8 cellular contexts compared by ENCODE assay signal in the genomic region with DNA sequence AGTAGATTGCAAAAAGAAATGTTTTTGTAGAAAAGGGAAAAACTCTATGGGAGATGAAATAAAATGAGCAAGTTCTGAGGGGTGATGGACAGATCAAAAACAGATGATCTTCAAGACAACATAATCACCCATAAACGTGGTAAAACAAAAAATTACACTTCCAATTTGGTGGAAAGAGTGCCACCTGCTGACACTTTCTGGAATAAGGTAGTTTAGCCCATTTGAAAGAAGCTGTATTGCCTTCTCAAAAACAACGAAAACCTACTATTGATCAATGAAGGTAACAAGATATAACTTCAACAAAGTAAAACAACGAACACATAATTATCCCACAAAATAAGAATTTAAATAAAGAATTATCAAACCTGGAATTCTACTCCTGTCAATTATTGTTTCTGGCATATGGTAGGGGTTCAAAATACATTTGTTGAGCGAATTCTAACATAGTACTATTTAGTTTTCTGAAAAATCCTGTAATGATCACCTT. TPM values are rescaled to one million over a fixed set of nuclear protein-coding genes. Genes with fewer than 3 reads are reported as not detected.
DNase-seq lines count a peak whose midpoint lies in the region; ATAC-seq and TF ChIP-seq lines count a peak whose summit lies in the region.

No MANE protein-coding gene starts in this region.

- no peak overlapping the region for H2AFZ ChIP-seq in fibroblast of lung (ENCODE audit: low read length)

- H3K4me2 ChIP-seq in fibroblast of lung (ENCODE audit: extremely low read depth, insufficient read depth, low read length), result no peak overlapping the region

- peak; percentile 38 for DNase-seq in NCI-H748 treated with DMSO at 0.1 percent for 48 hours (lab: John Stamatoyannopoulos, UW)
- DNase-seq in activated CD8-positive, alpha-beta memory T cell treated with anti-CD3 and anti-CD28 coated beads, Interleukin-2, amount 50 U/mL, for 1 hour (ENCODE audit: extremely low read depth), result peak; percentile 27
- DNase-seq in fibroblast of lung (ENCODE audit: low read depth in 2 of 2), result peak; percentile 39 to 78
- peak; percentile 37 for DNase-seq in putamen (ENCODE audit: low spot score)
- no peak for DNase-seq in islet precursor cell

- no peaks in the 10 kb centered on the region for H3K36me3 ChIP-seq in fibroblast of lung (ENCODE audit: control insufficient read depth, insufficient read depth, low read length)

- TF ChIP-seq CTCF in C4-2B (conservative IDR thresholded peaks at IDR 0.05) (peak; percentile 83), fibroblast of lung (conservative IDR thresholded peaks at IDR 0.05 in 1 of 2, IDR thresholded peaks at IDR 0.05 in 1 of 2; ENCODE audit: low read depth in 1 of 2, low read length in 2 of 2) (peak; percentile 56 to 75)

- ATAC-seq in GM18909 (IDR thresholded peaks at IDR 0.05; ENCODE audit: poor library complexity, unreplicated experiment) (peak; percentile 26), HG02610 (IDR thresholded peaks at IDR 0.05; ENCODE audit: unreplicated experiment) (no peak)

- H3K9me3 ChIP-seq in fibroblast of lung (ENCODE audit: control insufficient read depth, insufficient read depth, low read depth, low read length), result no peaks in the 10 kb centered on the region

- H3K27ac ChIP-seq in C4-2B (no peak overlapping the region), fibroblast of lung (ENCODE audit: insufficient read depth, low read length) (no peak overlapping the region)

- H4K20me1 ChIP-seq in fibroblast of lung (ENCODE audit: control insufficient read depth, extremely low read depth, insufficient read depth, low read length), result no peaks in the 10 kb centered on the region

- H3K79me2 ChIP-seq in fibroblast of lung (ENCODE audit: control insufficient read depth, insufficient read depth, low read length), result peaks cover 7% of the 10 kb centered on the region

- peaks cover 3% of the 10 kb centered on the region for H3K4me1 ChIP-seq in fibroblast of lung (ENCODE audit: control insufficient read depth, extremely low read depth, insufficient read depth, low read length)

- H3K27me3 ChIP-seq in fibroblast of lung (ENCODE audit: control insufficient read depth, insufficient read depth, low read length), result no peaks in the 10 kb centered on the region

- no peak overlapping the region for H3K4me3 ChIP-seq in fibroblast of lung (replicated peaks in 1 of 4; ENCODE audit: control extremely low read depth in 1 of 4, insufficient read depth in 1 of 4, low read depth in 3 of 4, low read length in 4 of 4)

- no peak overlapping the region for H3K9ac ChIP-seq in fibroblast of lung (ENCODE audit: insufficient read depth, low read length)

RNA-seq across cellular contexts. Expression of gene COQ2, which starts 2.5 kb away (rescaled TPM):
- total RNA-seq in fibroblast of lung, result 13.9 and 26.4 TPM in 2 replicates
- polyA plus RNA-seq in fibroblast of lung, result 16.7 and 23.8 TPM in 2 replicates
- polyA plus RNA-seq in fibroblast of lung (2012), result 13.5 and 17.8 TPM in 2 replicates
- 3.8 and 10.1 TPM in 2 replicates for polyA minus RNA-seq in fibroblast of lung (ENCODE audit: low replicate concordance)

RNA-seq across cellular contexts. Expression of gene HPSE, which starts 52.6 kb away (rescaled TPM):
- 0.17 and 0.26 TPM in 2 replicates for total RNA-seq in fibroblast of lung
- polyA plus RNA-seq in fibroblast of lung, result 0.26 and 0.47 TPM in 2 replicates
- polyA plus RNA-seq in fibroblast of lung (2012), result 0.14 and 0.65 TPM in 2 replicates
- polyA minus RNA-seq in fibroblast of lung (ENCODE audit: low replicate concordance), result 0.26 TPM in 1 of 2 replicates, not detected in the other
